In the genomic region with DNA sequence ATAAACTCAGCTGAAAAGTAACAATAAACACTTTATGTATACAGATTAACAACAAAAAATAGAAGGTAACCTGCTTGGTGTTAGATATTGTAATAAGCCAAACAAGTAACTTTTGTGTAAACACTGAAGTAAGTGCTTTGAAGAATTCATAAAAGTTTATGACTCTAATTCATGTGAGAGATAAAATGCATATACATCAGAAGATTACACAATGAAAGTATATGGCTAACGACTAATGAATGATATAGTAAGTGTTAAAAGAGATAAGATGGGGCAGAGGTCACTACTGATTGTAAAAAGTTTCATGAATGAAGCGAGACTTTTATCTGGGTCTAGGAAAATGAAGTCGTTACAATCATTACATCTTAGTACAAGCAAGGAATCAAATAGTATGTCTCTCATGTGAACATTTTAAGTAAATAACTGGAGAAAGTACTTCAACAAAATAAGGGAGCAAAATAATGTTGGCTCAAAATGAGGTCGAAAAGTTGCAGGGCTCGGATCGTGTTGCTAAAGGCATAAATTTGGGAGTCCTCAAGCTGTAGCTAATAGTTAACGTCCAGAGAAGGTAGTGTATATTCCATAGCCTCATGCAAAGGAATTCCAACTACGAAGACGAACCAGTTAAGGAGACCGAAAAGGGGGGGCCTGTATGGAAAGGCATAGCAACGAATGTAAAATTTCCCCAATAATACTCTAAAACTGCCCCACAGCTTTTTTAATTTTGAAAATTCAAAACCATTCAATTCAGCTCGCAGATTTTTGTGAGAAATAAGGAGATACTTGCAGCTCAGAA, we compare ENCODE assay signal across 8 cellular contexts. TPM values are rescaled to one million over a fixed set of nuclear protein-coding genes. Genes with fewer than 3 reads are reported as not detected.
DNase-seq lines count a peak whose midpoint lies in the region; ATAC-seq and TF ChIP-seq lines count a peak whose summit lies in the region.

No MANE protein-coding gene starts in this region.

- H3K36me3 ChIP-seq in IMR-90 (ENCODE audit: control insufficient read depth, insufficient read depth, low read length) = peaks cover 4% of the 10 kb centered on the region
- H3K36me3 ChIP-seq in mammary epithelial cell (ENCODE audit: insufficient read depth, low read length) = no peaks in the 10 kb centered on the region
- peaks cover 0 to 22% of the 10 kb centered on the region in 2 experiments for H3K36me3 ChIP-seq in mesenchymal stem cell (ENCODE audit: control insufficient read depth in 1 of 2, insufficient read depth in 2 of 2, low read depth in 1 of 2, low read length in 2 of 2)
- peaks cover 0 to 12% of the 10 kb centered on the region in 2 donors for H3K36me3 ChIP-seq in vagina

- H2AFZ ChIP-seq in IMR-90 (replicated peaks; ENCODE audit: low read length, poor library complexity) (no peak overlapping the region), mammary epithelial cell (ENCODE audit: low read depth, low read length) (peak overlapping the region; percentile 98), mesenchymal stem cell (ENCODE audit: low read depth, low read length) (no peak overlapping the region)

- no peak overlapping the region for H2AK9ac ChIP-seq in IMR-90 (replicated peaks; ENCODE audit: low read depth, low read length, poor library complexity)

- H4K91ac ChIP-seq in IMR-90 (ENCODE audit: insufficient read depth, low read depth, low read length) (no peak overlapping the region), mesenchymal stem cell (ENCODE audit: low read length) (no peak overlapping the region)

- TF ChIP-seq POLR2A in IMR-90 (IDR thresholded peaks at IDR 0.05; ENCODE audit: low read depth, low read length) (no peak), vagina (IDR thresholded peaks at IDR 0.05) (no peak)

- peaks cover 4% of the 10 kb centered on the region for H3K9me1 ChIP-seq in IMR-90 (ENCODE audit: insufficient read depth, low read length)

- H3K14ac ChIP-seq in IMR-90 (replicated peaks; ENCODE audit: low read depth, low read length) (peak overlapping the region; percentile 10; the same call in 1 of the 2 replicates), mesenchymal stem cell (ENCODE audit: low read length in 2 of 2) (no peak overlapping the region)

- H4K8ac ChIP-seq in IMR-90 (ENCODE audit: low read depth in 2 of 2, low read length in 2 of 2) (peak overlapping the region; percentile 57 to 96), mesenchymal stem cell (ENCODE audit: low read length) (peak overlapping the region; percentile 27)

- in situ Hi-C loops in IMR-90 (cut with MboI; ENCODE audit: low sequenced_read_pairs) = no loop called here
- in situ Hi-C loops in mammary epithelial cell (cut with MboI; ENCODE audit: low sequenced_read_pairs in 2 of 2) = no loop called here

- H3K27ac ChIP-seq in IMR-90 (ENCODE audit: insufficient read depth, low read length) (peak overlapping the region; percentile 90), mammary epithelial cell (ENCODE audit: insufficient read depth, low read depth, low read length) (peak overlapping the region; percentile 81), mesenchymal stem cell (ENCODE audit: low read length, poor library complexity, severe bottlenecking) (peak overlapping the region; percentile 90), vagina (peak overlapping the region; percentile 99)

- H2BK12ac ChIP-seq in mesenchymal stem cell (ENCODE audit: low read length in 2 of 2) = no peak overlapping the region

- peaks cover 47% of the 10 kb centered on the region for H3K79me2 ChIP-seq in mammary epithelial cell (ENCODE audit: insufficient read depth, low read length)

- H2BK5ac ChIP-seq in IMR-90 (ENCODE audit: low read depth, low read length, poor library complexity, severe bottlenecking) (peak overlapping the region; percentile 86), mesenchymal stem cell (ENCODE audit: low read depth, low read length, poor library complexity, severe bottlenecking) (no peak overlapping the region)

- TF ChIP-seq CTCF in IMR-90 (conservative IDR thresholded peaks at IDR 0.05; ENCODE audit: low read depth, low read length) (no peak), mammary epithelial cell (conservative IDR thresholded peaks at IDR 0.05 in 1 of 2, IDR thresholded peaks at IDR 0.05 in 1 of 2; ENCODE audit: extremely low read depth in 1 of 2, insufficient read depth in 1 of 2, low read depth in 1 of 2, low read length in 2 of 2) (no peak), vagina (IDR thresholded peaks at IDR 0.05) (no peak), GM10248 (IDR thresholded peaks at IDR 0.05; ENCODE audit: control extremely low read depth, extremely low read depth, low read depth, missing control alignments) (no peak)

- H3K4me2 ChIP-seq in IMR-90 (ENCODE audit: low read depth, low read length) (peak overlapping the region; percentile 65), mammary epithelial cell (ENCODE audit: insufficient read depth, low read depth, low read length) (peak overlapping the region; percentile 95), mesenchymal stem cell (ENCODE audit: low read length, poor library complexity, severe bottlenecking) (peak overlapping the region; percentile 66)

- POLR2A ChIA-PET in IMR-90 (lab: Charles Lee; ENCODE audit: unreplicated experiment) = no interaction called here
- POLR2A ChIA-PET in GM10248 (lab: Yijun Ruan, JAX) = interaction anchor here (1.1 kb wide), 1 partner anchor 481 kb away, joined by 3 read pairs; a partner anchor contains a TSS

- H3K23ac ChIP-seq in IMR-90 (ENCODE audit: low read depth, low read length) (peak overlapping the region; percentile 14; the same call in 1 of the 2 replicates), mesenchymal stem cell (ENCODE audit: low read length in 2 of 2) (no peak overlapping the region)

- H3K18ac ChIP-seq in IMR-90 (ENCODE audit: low read depth, low read length) = no peak overlapping the region
- H3K18ac ChIP-seq in mesenchymal stem cell (ENCODE audit: low read depth in 1 of 2, low read length in 2 of 2) = peak overlapping the region in 1 of 2 experiments; percentile 24

- WGBS in IMR-90 (ENCODE audit: extremely low coverage in 2 of 2, insufficient read length in 1 of 2), 2 experiments = 0% methylated on average over 2 of the region's 12 CpGs; no CpG with 5 or more reads in 1 of the 2 experiments
- 12% methylated on average over 11 of the region's 12 CpGs for WGBS in mammary epithelial cell (ENCODE audit: low coverage, missing lambda C conversion rate)
- WGBS in mesenchymal stem cell = 13% methylated on average over 6 of the region's 12 CpGs

- H2BK120ac ChIP-seq in IMR-90 (ENCODE audit: low read depth, low read length) (no peak overlapping the region), mesenchymal stem cell (ENCODE audit: low read depth, low read length) (peak overlapping the region; percentile 54)

- TF ChIP-seq RAD21 in IMR-90 (IDR thresholded peaks at IDR 0.05; ENCODE audit: low read length) = no peak

- H4K20me1 ChIP-seq in IMR-90 (ENCODE audit: insufficient read depth, low read length) (peaks cover 10% of the 10 kb centered on the region), mammary epithelial cell (ENCODE audit: insufficient read depth, low read length) (no peaks in the 10 kb centered on the region)

- dilution Hi-C loops in IMR-90 (cut with HindIII; ENCODE audit: low sequenced_read_pairs, unreplicated experiment) = no loop called here
- dilution Hi-C loops in mammary epithelial cell (cut with HindIII; ENCODE audit: low sequenced_read_pairs) = no loop called here

- ATAC-seq in IMR-90 (ENCODE audit: low read depth) (no peak), GM21367 (IDR thresholded peaks at IDR 0.05; ENCODE audit: unreplicated experiment) (no peak)

- H3K9ac ChIP-seq in IMR-90 (ENCODE audit: low read depth, low read length) = peak overlapping the region; percentile 90
- peak overlapping the region; percentile 89 for H3K9ac ChIP-seq in mammary epithelial cell (ENCODE audit: insufficient read depth, low read length)
- peak overlapping the region; percentile 94 for H3K9ac ChIP-seq in mesenchymal stem cell (ENCODE audit: low read length)

- no peak overlapping the region for H2AK5ac ChIP-seq in IMR-90 (ENCODE audit: low read depth, low read length)
- H2AK5ac ChIP-seq in mesenchymal stem cell (ENCODE audit: low read length, severe bottlenecking) = no peak overlapping the region

- peak overlapping the region; percentile 34; the same call in 1 of the 2 replicates for H4K5ac ChIP-seq in IMR-90 (ENCODE audit: low read depth, low read length)

- CTCF ChIA-PET in IMR-90 (lab: Yijun Ruan, JAX) (no interaction called here), mammary epithelial cell (lab: Charles Lee; ENCODE audit: low non-redundant PET) (no interaction called here), GM10248 (lab: Yijun Ruan, JAX) (interaction anchor here (0.9 to 1.7 kb wide), 2 partner anchors 22 to 44 kb away, joined by 3 to 5 read pairs; no protein-coding TSS in a partner anchor)

- DNase-seq in AG08396 (ENCODE audit: low spot score) (peak; percentile 20), IMR-90 (peak; percentile 8), mammary epithelial cell (peak; percentile 9), mesenchymal stem cell (peak; percentile 27), vagina (ENCODE audit: extremely low spot score in 2 of 2) (no peak), GM10248 (ENCODE audit: extremely low spot score) (no peak), DMS 273 treated with DMSO at 0.1 percent for 48 hours (lab: John Stamatoyannopoulos, UW) (no peak)

- H3K27me3 ChIP-seq in IMR-90 (ENCODE audit: control insufficient read depth, insufficient read depth, low read length) (no peaks in the 10 kb centered on the region), mammary epithelial cell (ENCODE audit: insufficient read depth, low read length) (no peaks in the 10 kb centered on the region), mesenchymal stem cell (ENCODE audit: control insufficient read depth in 1 of 2, insufficient read depth in 1 of 2, low read length in 2 of 2) (no peaks in the 10 kb centered on the region), vagina (no peaks in the 10 kb centered on the region)

- no peak overlapping the region for H2BK20ac ChIP-seq in IMR-90 (ENCODE audit: low read depth, low read length)

- H3K56ac ChIP-seq in IMR-90 (ENCODE audit: extremely low read depth, insufficient read depth, low read length) = peak overlapping the region; percentile 82

- H3K4ac ChIP-seq in IMR-90 (ENCODE audit: low read depth, low read length) = peak overlapping the region; percentile 20; the same call in 1 of the 2 replicates
- no peak overlapping the region for H3K4ac ChIP-seq in mesenchymal stem cell (ENCODE audit: low read depth in 1 of 2, low read length in 2 of 2)

- H2BK15ac ChIP-seq in IMR-90 (ENCODE audit: low read depth, low read length) (no peak overlapping the region), mesenchymal stem cell (ENCODE audit: low read depth, poor library complexity, severe bottlenecking) (no peak overlapping the region)

- peak overlapping the region; percentile 95 for H3K4me3 ChIP-seq in IMR-90 (ENCODE audit: insufficient read depth, low read depth, low read length)
- peak overlapping the region; percentile 88 to 98 (median 91) for H3K4me3 ChIP-seq in mammary epithelial cell (replicated peaks in 1 of 3; ENCODE audit: insufficient read depth in 1 of 3, low read depth in 2 of 3, low read length in 3 of 3)
- peak overlapping the region in 1 of 2 experiments; percentile 95 for H3K4me3 ChIP-seq in mesenchymal stem cell (ENCODE audit: insufficient read depth in 1 of 2, low read depth in 1 of 2, low read length in 2 of 2)
- H3K4me3 ChIP-seq in vagina = peak overlapping the region; percentile 82 to 89

- H3K9me3 ChIP-seq in IMR-90 (ENCODE audit: control insufficient read depth, insufficient read depth, low read length) = no peaks in the 10 kb centered on the region
- no peaks in the 10 kb centered on the region for H3K9me3 ChIP-seq in mammary epithelial cell (replicated peaks; ENCODE audit: insufficient read depth, low read length)
- H3K9me3 ChIP-seq in mesenchymal stem cell (ENCODE audit: control insufficient read depth, low read length) = no peaks in the 10 kb centered on the region
- H3K9me3 ChIP-seq in vagina = no peaks in the 10 kb centered on the region

- H3K4me1 ChIP-seq in IMR-90 (ENCODE audit: control insufficient read depth, insufficient read depth, low read length) = peaks cover 3% of the 10 kb centered on the region
- H3K4me1 ChIP-seq in mammary epithelial cell (ENCODE audit: insufficient read depth, low read length) = peaks cover 4% of the 10 kb centered on the region
- peaks cover 3% of the 10 kb centered on the region for H3K4me1 ChIP-seq in mesenchymal stem cell (ENCODE audit: control insufficient read depth, insufficient read depth, low read depth, low read length)
- H3K4me1 ChIP-seq in vagina = peaks cover 23% of the 10 kb centered on the region

- intact Hi-C loops in IMR-90 (cut with micrococcal nuclease) = no loop called here
- intact Hi-C loops in mammary epithelial cell (cut with micrococcal nuclease) = no loop called here
- intact Hi-C loops in vagina (cut with DNase I) = no loop called here

- BruUV-seq in IMR-90 (replicated peaks; lab: Mats Ljungman, UMichigan) (no TSS peak), mammary epithelial cell (replicated peaks; lab: Mats Ljungman, UMichigan) (TSS peak; percentile 50)

- peaks cover 6 to 36% of the 10 kb centered on the region in 2 experiments; a peak in 3 of 4 replicates for H3K79me1 ChIP-seq in IMR-90 (ENCODE audit: low read depth in 1 of 2, low read length in 2 of 2)
- H3K79me1 ChIP-seq in mesenchymal stem cell (replicated peaks; ENCODE audit: low read length, poor library complexity, severe bottlenecking) = peaks cover 12% of the 10 kb centered on the region

RNA-seq across cellular contexts. Expression of a gene that starts 1.0 kb away (rescaled TPM):
- total RNA-seq in IMR-90 (2012; rRNA removed) (18.8 and 30.3 TPM in 2 replicates), mammary epithelial cell (100 to 1,000 TPM in 1 of 2 donors, 10 to 100 TPM in 1; 46.2 to 128 TPM), vagina (84.5 TPM)
- polyA plus RNA-seq in IMR-90 (2012; rRNA removed) (36.4 and 39.9 TPM in 2 replicates), mammary epithelial cell (60.7 TPM)
- polyA plus RNA-seq in IMR-90 (2012; cell fraction: cytosol; rRNA removed) = 39.8 and 45.8 TPM in 2 replicates
- 38.6 and 56.4 TPM in 2 replicates for polyA plus RNA-seq in IMR-90 (2012; cell fraction: nucleus; rRNA removed; ENCODE audit: low replicate concordance)
- polyA minus RNA-seq in mammary epithelial cell = 10.1 TPM
- polyA plus RNA-seq in mesenchymal stem cell (2013, experiment 1 of 2) = 62.3 TPM
- 64.5 TPM for polyA plus RNA-seq in mesenchymal stem cell (2013, experiment 2 of 2)

Comparison
In these comparisons a context has a peak if more than half of its experiments do, and no peak if none do; other contexts are left out.
1. DNase-seq: peak in AG08396 (single experiment), IMR-90 (single experiment), mammary epithelial cell (single experiment) and mesenchymal stem cell (single experiment); none in vagina (0 of 2), GM10248 (single experiment) and DMS 273 treated with DMSO at 0.1 percent for 48 hours (single experiment).
2. Peak in every context shown above with its lines, with median percentiles within 50 percentile points of each other: H3K27ac ChIP-seq, H3K4me2 ChIP-seq and H3K9ac ChIP-seq.